In the genomic region with DNA sequence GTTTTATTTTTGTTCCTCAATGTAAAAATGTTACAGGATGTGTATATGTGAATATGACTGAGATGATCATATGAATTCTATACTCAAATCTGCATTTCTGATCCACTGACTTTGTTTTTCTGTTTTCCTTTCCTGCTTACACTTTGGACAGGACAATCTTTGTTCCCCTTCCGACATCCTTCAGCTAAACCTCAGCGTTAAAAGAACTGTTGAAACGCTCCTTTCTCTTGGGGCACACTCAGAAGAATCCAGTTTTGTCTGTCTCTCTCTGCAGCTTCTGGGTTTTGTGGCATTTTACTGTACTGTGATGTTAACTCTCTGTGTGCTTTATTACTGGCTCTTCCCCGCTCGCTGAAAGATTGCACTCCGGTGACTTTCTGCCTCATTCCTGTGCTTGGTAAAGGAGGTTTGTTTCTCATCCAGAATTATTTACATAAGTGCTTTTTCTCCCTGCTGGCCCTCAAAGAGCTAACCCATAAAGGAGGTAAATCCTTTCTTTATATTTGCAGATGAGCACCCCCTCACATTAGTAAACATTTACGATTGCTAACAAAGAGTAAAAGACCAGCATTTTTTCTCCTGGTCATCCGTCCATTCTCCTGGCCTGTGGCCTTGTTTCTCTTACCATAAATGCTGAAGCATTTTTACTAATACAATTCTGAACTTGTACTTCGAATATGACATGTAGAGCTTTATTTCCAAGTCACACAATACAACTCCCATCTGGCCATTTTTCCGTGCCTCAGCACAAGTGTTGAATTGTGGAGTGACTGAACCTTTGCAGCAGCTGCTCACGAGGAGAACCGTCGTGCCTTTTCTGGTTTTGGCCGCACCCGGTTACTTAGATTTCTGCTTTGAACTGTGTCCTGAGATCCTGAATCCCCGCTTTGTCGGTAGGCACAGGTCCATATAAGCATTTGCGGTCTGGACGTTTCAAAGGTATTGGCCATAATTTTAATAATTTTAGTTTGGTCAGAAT, we compare ENCODE assay signal across 14 cellular contexts.
DNase-seq lines count a peak whose midpoint lies in the region; ATAC-seq and TF ChIP-seq lines count a peak whose summit lies in the region.
"Had no signal": no experiment of that assay in that cellular context is flagged by ENCODE, and none has a peak within 500 bp of the region (broad histone marks: within the 10 kb centered on the region; RNA-seq: fewer than 3 reads in every experiment).

No MANE protein-coding gene starts in this region.

- H4K20me1 ChIP-seq in neural cell (ENCODE audit: insufficient read depth): no peaks in the 10 kb centered on the region

- no peaks in the 10 kb centered on the region for H3K9me3 ChIP-seq in Caco-2
- H3K9me3 ChIP-seq in HUES64 (ENCODE audit: insufficient read depth, low read depth, low read length): peaks cover 6% of the 10 kb centered on the region; the same call in 1 of the 2 replicates
- H3K9me3 ChIP-seq in neural cell (ENCODE audit: low read length): no peaks in the 10 kb centered on the region

- no peak for TF ChIP-seq RAD21 in neural cell (conservative IDR thresholded peaks at IDR 0.05)

- no peaks in the 10 kb centered on the region for H3K9me2 ChIP-seq in neural cell (ENCODE audit: insufficient read depth, low read length)

- peak overlapping the region; percentile 5 for H3K4me3 Mint-ChIP-seq in Caco-2 (ENCODE audit: unreplicated experiment)
- no peak overlapping the region for H3K4me3 Mint-ChIP-seq in dendritic cell treated with granulocyte-macrophage colony-stimulating factor and Interleukin-4, amounts not matched to agents 40 ng/mL and 50 ng/mL, for 4 days
- H3K4me3 Mint-ChIP-seq: activated CD4-positive, alpha-beta memory T cell treated with anti-CD3 and anti-CD28 coated beads for 36 hours; activated naive CD4-positive, alpha-beta T cell treated with anti-CD3 and anti-CD28 coated beads, Interleukin-2, amount 10 ng/mL, durations not matched to agents 7 days and 5 days; T-cell had no signal

- H3K27me3 Mint-ChIP-seq in Caco-2 (ENCODE audit: insufficient read depth, unreplicated experiment): no peaks in the 10 kb centered on the region
- H3K27me3 Mint-ChIP-seq in dendritic cell treated with granulocyte-macrophage colony-stimulating factor and Interleukin-4, amounts not matched to agents 40 ng/mL and 50 ng/mL, for 4 days: no peaks in the 10 kb centered on the region
- H3K27me3 Mint-ChIP-seq: activated CD4-positive, alpha-beta memory T cell treated with anti-CD3 and anti-CD28 coated beads for 36 hours; activated naive CD4-positive, alpha-beta T cell treated with anti-CD3 and anti-CD28 coated beads, Interleukin-2, amount 10 ng/mL, durations not matched to agents 7 days and 5 days; T-cell had no signal

- CTCF ChIA-PET in Caco-2 (lab: Charles Lee): interaction anchor here (0.6 to 1.2 kb wide), 3 partner anchors 25 to 60 kb away, joined by 3 to 4 read pairs (median 3); no protein-coding TSS in a partner anchor

- ATAC-seq in GM21528 (IDR thresholded peaks at IDR 0.05; ENCODE audit: low FRiP score, unreplicated experiment) (no peak), GM18502 (IDR thresholded peaks at IDR 0.05; ENCODE audit: poor library complexity, unreplicated experiment) (no peak)
- ATAC-seq: right cardiac atrium, T-cell had no signal

- no peaks in the 10 kb centered on the region for H3K27me3 ChIP-seq in Caco-2 (replicated peaks; ENCODE audit: control insufficient read depth, insufficient read depth, low read length)
- H3K27me3 ChIP-seq in HUES64 (ENCODE audit: insufficient read depth, low read length): no peaks in the 10 kb centered on the region
- no peaks in the 10 kb centered on the region for H3K27me3 ChIP-seq in neural cell (ENCODE audit: insufficient read depth, low read depth, low read length)

- H3K9ac ChIP-seq in HUES64 (ENCODE audit: low read depth, low read length) (no peak overlapping the region), neural cell (ENCODE audit: low read length) (no peak overlapping the region)

- peaks cover 16% of the 10 kb centered on the region for H3K4me1 Mint-ChIP-seq in Caco-2 (ENCODE audit: low read depth, unreplicated experiment)
- peaks cover 49% of the 10 kb centered on the region for H3K4me1 Mint-ChIP-seq in dendritic cell treated with granulocyte-macrophage colony-stimulating factor and Interleukin-4, amounts not matched to agents 40 ng/mL and 50 ng/mL, for 4 days (ENCODE audit: low read depth)

- H2AFZ ChIP-seq in neural cell (ENCODE audit: low read depth, low read length): no peak overlapping the region

- H3F3A ChIP-seq in neural cell (ENCODE audit: insufficient read depth, low read length, poor library complexity, severe bottlenecking): no peaks in the 10 kb centered on the region

- peak overlapping the region; percentile 16 for H3K27ac Mint-ChIP-seq in Caco-2 (ENCODE audit: unreplicated experiment)
- peak overlapping the region; percentile 85 for H3K27ac Mint-ChIP-seq in dendritic cell treated with granulocyte-macrophage colony-stimulating factor and Interleukin-4, amounts not matched to agents 40 ng/mL and 50 ng/mL, for 4 days
- H3K27ac Mint-ChIP-seq: activated CD4-positive, alpha-beta memory T cell treated with anti-CD3 and anti-CD28 coated beads for 36 hours; activated naive CD4-positive, alpha-beta T cell treated with anti-CD3 and anti-CD28 coated beads, Interleukin-2, amount 10 ng/mL, durations not matched to agents 7 days and 5 days had no signal

- peaks cover 8% of the 10 kb centered on the region; the same call in 1 of the 2 replicates for H3K4me1 ChIP-seq in Caco-2
- peaks cover 33% of the 10 kb centered on the region for H3K4me1 ChIP-seq in HUES64 (ENCODE audit: insufficient read depth, low read length)

- 63% methylated on average over 17 of the region's 19 CpGs for WGBS in HUES64

- H3K27ac ChIP-seq in HUES64 (ENCODE audit: low read depth, low read length) (peak overlapping the region; percentile 29; the same call in 1 of the 2 replicates), neural cell (ENCODE audit: low read length) (peak overlapping the region; percentile 56)

- peaks cover 37% of the 10 kb centered on the region for H3K36me3 Mint-ChIP-seq in Caco-2 (ENCODE audit: insufficient read depth, unreplicated experiment)
- H3K36me3 Mint-ChIP-seq in dendritic cell treated with granulocyte-macrophage colony-stimulating factor and Interleukin-4, amounts not matched to agents 40 ng/mL and 50 ng/mL, for 4 days (ENCODE audit: low read depth): peaks cover 47% of the 10 kb centered on the region

- no peak overlapping the region for H3K4me2 ChIP-seq in neural cell (ENCODE audit: low read length)

- no peak for TF ChIP-seq CTCF in Caco-2 (IDR thresholded peaks at IDR 0.05; ENCODE audit: insufficient read depth in 1 of 2, low read depth in 1 of 2, low read length in 1 of 2, severe bottlenecking in 1 of 2, unreplicated experiment in 1 of 2)
- TF ChIP-seq CTCF in neural cell (IDR thresholded peaks at IDR 0.05; ENCODE audit: poor library complexity, severe bottlenecking): no peak

- POLR2A ChIA-PET in Caco-2 (lab: Charles Lee): no interaction called here

- TF ChIP-seq EP300 in neural cell (conservative IDR thresholded peaks at IDR 0.05; ENCODE audit: poor library complexity, severe bottlenecking): no peak

- no peaks in the 10 kb centered on the region for H3K9me3 Mint-ChIP-seq in Caco-2 (ENCODE audit: unreplicated experiment)
- H3K9me3 Mint-ChIP-seq in dendritic cell treated with granulocyte-macrophage colony-stimulating factor and Interleukin-4, amounts not matched to agents 40 ng/mL and 50 ng/mL, for 4 days: no peaks in the 10 kb centered on the region
- H3K9me3 Mint-ChIP-seq: activated CD4-positive, alpha-beta memory T cell treated with anti-CD3 and anti-CD28 coated beads for 36 hours; activated naive CD4-positive, alpha-beta T cell treated with anti-CD3 and anti-CD28 coated beads, Interleukin-2, amount 10 ng/mL, durations not matched to agents 7 days and 5 days; T-cell had no signal

- no peaks in the 10 kb centered on the region for H3K79me2 ChIP-seq in neural cell (replicated peaks; ENCODE audit: insufficient read depth, low read length)

- DNase-seq in Caco-2: peak in 1 of 2 experiments; percentile 17
- no peak for DNase-seq in NCI-H1105 (lab: John Stamatoyannopoulos, UW)
- DNase-seq: activated CD4-positive, alpha-beta memory T cell treated with anti-CD3 and anti-CD28 coated beads for 36 hours; activated naive CD4-positive, alpha-beta T cell treated with anti-CD3 and anti-CD28 coated beads, Interleukin-2, amount 10 ng/mL, durations not matched to agents 7 days and 5 days; COR-L47; Kasumi-1; NCI-H2081 treated with DMSO at 0.1 percent for 48 hours; right cardiac atrium; T-cell had no signal

- no TSS peak for BruUV-seq in Caco-2 (replicated peaks; lab: Mats Ljungman, UMichigan)

- intact Hi-C loops in Caco-2 (cut with micrococcal nuclease; ENCODE audit: unreplicated experiment): no loop called here
- intact Hi-C loops in dendritic cell treated with granulocyte-macrophage colony-stimulating factor and Interleukin-4, amounts not matched to agents 40 ng/mL and 50 ng/mL, for 4 days (cut with micrococcal nuclease): loop anchor here (10.0 kb wide), 1 partner anchor 64 kb away; no protein-coding TSS in a partner anchor

- no peak overlapping the region for H3K4me3 ChIP-seq in Caco-2 (ENCODE audit: low read depth, low read length)
- 0 out of 2 replicates have a peak overlapping the region, but pooled peaks have one; percentile 4 for H3K4me3 ChIP-seq in HUES64 (ENCODE audit: low read length)
- no peak overlapping the region for H3K4me3 ChIP-seq in neural cell (ENCODE audit: low read length)

- H3K36me3 ChIP-seq in Caco-2 (ENCODE audit: control insufficient read depth, insufficient read depth, low read length) (peaks cover 3% of the 10 kb centered on the region; the same call in 1 of the 2 replicates), HUES64 (ENCODE audit: insufficient read depth, low read length) (peaks cover 36% of the 10 kb centered on the region), neural cell (ENCODE audit: insufficient read depth, low read length) (no peaks in the 10 kb centered on the region)

TF ChIP-seq in neural cell, 6 proteins besides CTCF, POLR2A, EP300 and RAD21 (continues in another document):
- TF ChIP-seq MXI1 (conservative IDR thresholded peaks at IDR 0.05; ENCODE audit: poor library complexity, severe bottlenecking) (no peak), SMC3 (conservative IDR thresholded peaks at IDR 0.05; ENCODE audit: poor library complexity) (no peak), EZH2 (IDR thresholded peaks at IDR 0.05; ENCODE audit: borderline replicate concordance, insufficient read depth, low read length, poor library complexity, severe bottlenecking) (no peak), POLR2AphosphoS5 (IDR thresholded peaks at IDR 0.05) (no peak)
